In genomic region chr1:19289244-19289643, GRCh38 we compare ENCODE assay signal across 6 cellular contexts. TPM values are rescaled to one million over a fixed set of nuclear protein-coding genes. Genes with fewer than 3 reads are reported as not detected.
DNase-seq lines count a peak whose midpoint lies in the region; ATAC-seq and TF ChIP-seq lines count a peak whose summit lies in the region.

No MANE protein-coding gene starts in this region.

- no peak for TF ChIP-seq CTCF in fibroblast of lung (conservative IDR thresholded peaks at IDR 0.05 in 1 of 2, IDR thresholded peaks at IDR 0.05 in 1 of 2; ENCODE audit: low read depth in 1 of 2, low read length in 2 of 2)

- ATAC-seq in GM19324 (IDR thresholded peaks at IDR 0.05; ENCODE audit: low FRiP score, unreplicated experiment) (no peak), GM21381 (IDR thresholded peaks at IDR 0.05; ENCODE audit: unreplicated experiment) (no peak)

- H3K4me1 ChIP-seq in fibroblast of lung (ENCODE audit: control insufficient read depth, extremely low read depth, insufficient read depth, low read length): peaks cover 2% of the 10 kb centered on the region
- peaks cover 5 to 10% (median 5%) of the 10 kb centered on the region in 3 donors for H3K4me1 ChIP-seq in skeletal muscle tissue (ENCODE audit: control insufficient read depth in 3 of 3, insufficient read depth in 3 of 3, low read length in 3 of 3)

- DNase-seq in activated CD4-positive, alpha-beta memory T cell treated with anti-CD3 and anti-CD28 coated beads for 36 hours: no peak
- no peak for DNase-seq in fibroblast of lung (ENCODE audit: low read depth in 2 of 2)
- DNase-seq in cortex of kidney (lab: John Stamatoyannopoulos, UW): no peak

- no peak overlapping the region for H2AFZ ChIP-seq in fibroblast of lung (ENCODE audit: low read length)

- no peak overlapping the region for H3K9ac ChIP-seq in fibroblast of lung (ENCODE audit: insufficient read depth, low read length)
- peak overlapping the region; percentile 54 to 76 (median 57) for H3K9ac ChIP-seq in skeletal muscle tissue (ENCODE audit: low read depth in 1 of 3, low read length in 3 of 3)

- no peaks in the 10 kb centered on the region for H3K27me3 Mint-ChIP-seq in activated CD4-positive, alpha-beta memory T cell treated with anti-CD3 and anti-CD28 coated beads for 36 hours

- peak overlapping the region; percentile 39 for H3K4me3 Mint-ChIP-seq in activated CD4-positive, alpha-beta memory T cell treated with anti-CD3 and anti-CD28 coated beads for 36 hours

- H3K4me3 ChIP-seq in fibroblast of lung (replicated peaks in 1 of 4; ENCODE audit: control extremely low read depth in 1 of 4, insufficient read depth in 1 of 4, low read depth in 3 of 4, low read length in 4 of 4) (peak overlapping the region in 2 of 4 experiments; percentile 49 to 53), skeletal muscle tissue (ENCODE audit: low read length in 3 of 3) (peak overlapping the region; percentile 60 to 78 (median 74))

- POLR2A ChIA-PET in activated CD4-positive, alpha-beta memory T cell treated with anti-CD3 and anti-CD28 coated beads for 36 hours (lab: Charles Lee): interaction anchor here (1.0 to 1.3 kb wide), 2 partner anchors 32 to 69 kb away, joined by 3 to 4 read pairs; no protein-coding TSS in a partner anchor

- CTCF ChIA-PET in activated CD4-positive, alpha-beta memory T cell treated with anti-CD3 and anti-CD28 coated beads for 36 hours (lab: Charles Lee): interaction anchor here (1.1 kb wide), 1 partner anchor 22 kb away, joined by 3 read pairs; no protein-coding TSS in a partner anchor

- H3K9me3 Mint-ChIP-seq in activated CD4-positive, alpha-beta memory T cell treated with anti-CD3 and anti-CD28 coated beads for 36 hours: peaks cover 6% of the 10 kb centered on the region

- no peaks in the 10 kb centered on the region for H3K79me2 ChIP-seq in fibroblast of lung (ENCODE audit: control insufficient read depth, insufficient read depth, low read length)

- peaks cover 5% of the 10 kb centered on the region for H3K4me1 Mint-ChIP-seq in activated CD4-positive, alpha-beta memory T cell treated with anti-CD3 and anti-CD28 coated beads for 36 hours (ENCODE audit: low read depth)

- H3K9me3 ChIP-seq in fibroblast of lung (ENCODE audit: control insufficient read depth, insufficient read depth, low read depth, low read length) (no peaks in the 10 kb centered on the region), skeletal muscle tissue (ENCODE audit: control insufficient read depth in 3 of 3, low read length in 3 of 3) (peaks cover 0 to under 1% (median 0%) of the 10 kb centered on the region in 3 donors)

- H3K36me3 ChIP-seq in fibroblast of lung (ENCODE audit: control insufficient read depth, insufficient read depth, low read length): no peaks in the 10 kb centered on the region
- no peaks in the 10 kb centered on the region for H3K36me3 ChIP-seq in skeletal muscle tissue (ENCODE audit: control insufficient read depth in 3 of 3, insufficient read depth in 3 of 3, low read length in 3 of 3)

- H3K36me3 Mint-ChIP-seq in activated CD4-positive, alpha-beta memory T cell treated with anti-CD3 and anti-CD28 coated beads for 36 hours: peaks cover 3% of the 10 kb centered on the region

- no peak overlapping the region for H3K27ac Mint-ChIP-seq in activated CD4-positive, alpha-beta memory T cell treated with anti-CD3 and anti-CD28 coated beads for 36 hours

- intact Hi-C loops in activated CD4-positive, alpha-beta memory T cell treated with anti-CD3 and anti-CD28 coated beads for 36 hours (cut with micrococcal nuclease): no loop called here

- no peaks in the 10 kb centered on the region for H4K20me1 ChIP-seq in fibroblast of lung (ENCODE audit: control insufficient read depth, extremely low read depth, insufficient read depth, low read length)

- H3K27ac ChIP-seq in fibroblast of lung (ENCODE audit: insufficient read depth, low read length) (no peak overlapping the region), skeletal muscle tissue (ENCODE audit: low read depth, low read length) (no peak overlapping the region)

- no peaks in the 10 kb centered on the region for H3K27me3 ChIP-seq in fibroblast of lung (ENCODE audit: control insufficient read depth, insufficient read depth, low read length)
- no peaks in the 10 kb centered on the region for H3K27me3 ChIP-seq in skeletal muscle tissue (ENCODE audit: control insufficient read depth in 3 of 3, insufficient read depth in 3 of 3, low read length in 3 of 3)

- peak overlapping the region; percentile 84 for H3K4me2 ChIP-seq in fibroblast of lung (ENCODE audit: extremely low read depth, insufficient read depth, low read length)

RNA-seq across cellular contexts. Expression of gene AKR7A3, which starts 0.7 kb away (rescaled TPM):
- under 1 TPM; 0.80 to 0.88 TPM for total RNA-seq in activated CD4-positive, alpha-beta memory T cell treated with anti-CD3 and anti-CD28 coated beads for 36 hours
- 0.33 and 0.51 TPM in 2 replicates for total RNA-seq in fibroblast of lung
- 0.11 and 0.12 TPM in 2 replicates for polyA plus RNA-seq in fibroblast of lung
- polyA plus RNA-seq in fibroblast of lung (2012): 0.24 and 0.29 TPM in 2 replicates
- polyA minus RNA-seq in fibroblast of lung (ENCODE audit: low replicate concordance): 0.86 TPM in 1 of 2 replicates, not detected in the other
- 0.52 TPM for total RNA-seq in skeletal muscle tissue

RNA-seq across cellular contexts. Expression of gene AKR7A2, which starts 22.7 kb away (rescaled TPM):
- 10 to 100 TPM; 45.5 to 49.4 TPM for total RNA-seq in activated CD4-positive, alpha-beta memory T cell treated with anti-CD3 and anti-CD28 coated beads for 36 hours
- 57.0 and 63.6 TPM in 2 replicates for total RNA-seq in fibroblast of lung
- polyA plus RNA-seq in fibroblast of lung: 31.3 and 38.0 TPM in 2 replicates
- 64.3 and 80.0 TPM in 2 replicates for polyA plus RNA-seq in fibroblast of lung (2012)
- 59.7 and 64.1 TPM in 2 replicates for polyA minus RNA-seq in fibroblast of lung (ENCODE audit: low replicate concordance)
- 44.4 TPM for total RNA-seq in skeletal muscle tissue

RNA-seq across cellular contexts. Expression of gene SLC66A1, which starts 22.9 kb away (rescaled TPM):
- total RNA-seq in activated CD4-positive, alpha-beta memory T cell treated with anti-CD3 and anti-CD28 coated beads for 36 hours: 1 to 10 TPM; 6.8 to 7.9 TPM
- total RNA-seq in fibroblast of lung: 18.3 and 18.7 TPM in 2 replicates
- 7.1 and 10.3 TPM in 2 replicates for polyA plus RNA-seq in fibroblast of lung
- polyA plus RNA-seq in fibroblast of lung (2012): 11.3 and 15.2 TPM in 2 replicates
- polyA minus RNA-seq in fibroblast of lung (ENCODE audit: low replicate concordance): 24.9 and 32.0 TPM in 2 replicates
- total RNA-seq in skeletal muscle tissue: 14.6 TPM

RNA-seq across cellular contexts. Expression of gene MRTO4, which starts 37.6 kb away (rescaled TPM):
- 10 to 100 TPM; 83.0 to 83.8 TPM for total RNA-seq in activated CD4-positive, alpha-beta memory T cell treated with anti-CD3 and anti-CD28 coated beads for 36 hours
- 12.6 and 16.4 TPM in 2 replicates for total RNA-seq in fibroblast of lung
- 28.6 and 53.3 TPM in 2 replicates for polyA plus RNA-seq in fibroblast of lung
- 26.2 and 44.1 TPM in 2 replicates for polyA plus RNA-seq in fibroblast of lung (2012)
- polyA minus RNA-seq in fibroblast of lung (ENCODE audit: low replicate concordance): 5.2 and 21.3 TPM in 2 replicates
- 20.4 TPM for total RNA-seq in skeletal muscle tissue

RNA-seq across cellular contexts. Expression of gene EMC1, which starts 37.9 kb away (rescaled TPM):
- total RNA-seq in activated CD4-positive, alpha-beta memory T cell treated with anti-CD3 and anti-CD28 coated beads for 36 hours: 10 to 100 TPM; 46.6 to 49.3 TPM
- total RNA-seq in fibroblast of lung (46.0 and 78.1 TPM in 2 replicates), skeletal muscle tissue (36.5 TPM)
- polyA plus RNA-seq in fibroblast of lung: 33.3 and 53.3 TPM in 2 replicates
- polyA plus RNA-seq in fibroblast of lung (2012): 44.4 and 55.2 TPM in 2 replicates
- 114 and 226 TPM in 2 replicates for polyA minus RNA-seq in fibroblast of lung (ENCODE audit: low replicate concordance)
